ENCODE assay signal across 8 cellular contexts in the genomic region with DNA sequence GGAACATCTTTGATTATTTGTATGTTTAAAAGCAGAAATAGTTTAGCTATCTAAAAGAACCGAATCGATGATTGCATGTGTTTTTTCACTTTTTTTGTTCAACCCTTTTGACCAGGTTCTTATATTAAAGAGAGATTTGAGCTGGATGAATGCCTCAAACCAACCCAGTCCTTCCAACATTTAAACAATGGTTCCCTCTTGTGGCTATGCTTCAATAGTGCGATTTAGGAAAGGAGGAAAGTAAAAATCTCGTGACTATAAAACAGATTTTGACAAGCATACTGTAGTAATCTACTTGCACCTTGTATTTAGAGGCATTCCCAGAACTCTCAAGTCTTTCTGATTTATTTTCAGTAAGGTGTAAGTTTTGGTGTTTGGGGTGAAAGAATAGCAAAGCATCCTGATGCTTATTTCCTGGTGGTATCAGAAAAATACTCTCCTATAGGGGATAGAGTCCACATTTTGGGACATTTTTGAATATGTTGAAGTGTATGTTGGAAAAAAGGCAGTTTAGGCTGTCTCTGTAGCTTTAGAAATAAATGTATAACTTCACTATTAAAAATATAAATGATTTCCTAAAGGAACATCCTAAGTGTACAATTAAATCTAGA.
DNase-seq lines count a peak whose midpoint lies in the region; ATAC-seq and TF ChIP-seq lines count a peak whose summit lies in the region.

No MANE protein-coding gene starts in this region.

- H3K36me3 Mint-ChIP-seq in activated naive CD4-positive, alpha-beta T cell treated with anti-CD3 and anti-CD28 coated beads, Interleukin-2, amount 50 U/mL, for 24 hours, result no peaks in the 10 kb centered on the region
- H3K36me3 Mint-ChIP-seq in activated CD8-positive, alpha-beta T cell treated with anti-CD3 and anti-CD28 coated beads for 36 hours (ENCODE audit: low read depth), result no peaks in the 10 kb centered on the region

- peaks cover 22% of the 10 kb centered on the region for H3K4me1 Mint-ChIP-seq in activated naive CD4-positive, alpha-beta T cell treated with anti-CD3 and anti-CD28 coated beads, Interleukin-2, amount 50 U/mL, for 24 hours
- peaks cover 18% of the 10 kb centered on the region for H3K4me1 Mint-ChIP-seq in activated CD8-positive, alpha-beta T cell treated with anti-CD3 and anti-CD28 coated beads for 36 hours (ENCODE audit: low read depth)

- DNase-seq in activated naive CD4-positive, alpha-beta T cell treated with Interleukin-2 at 50 U/mL for 16 hours, result no peak
- DNase-seq in NCI-H2029 (lab: John Stamatoyannopoulos, UW) (peak; percentile 67), iPS-NIHi7 (ENCODE audit: extremely low spot score) (peak; percentile 42), transverse colon (no peak), GM19240 (ENCODE audit: insufficient read length, low spot score) (no peak)
- DNase-seq in activated CD8-positive, alpha-beta T cell treated with anti-CD3 and anti-CD28 coated beads for 36 hours, result no peak

- no peak overlapping the region for H3K4me3 ChIP-seq in transverse colon

- no peaks in the 10 kb centered on the region for H3K27me3 ChIP-seq in transverse colon

- H3K4me1 ChIP-seq in transverse colon, result no peaks in the 10 kb centered on the region

- H3K9me3 Mint-ChIP-seq in activated naive CD4-positive, alpha-beta T cell treated with anti-CD3 and anti-CD28 coated beads, Interleukin-2, amount 50 U/mL, for 24 hours, result no peaks in the 10 kb centered on the region
- no peaks in the 10 kb centered on the region for H3K9me3 Mint-ChIP-seq in activated CD8-positive, alpha-beta T cell treated with anti-CD3 and anti-CD28 coated beads for 36 hours

- no peak for TF ChIP-seq POLR2A in transverse colon (IDR thresholded peaks at IDR 0.05)

- peak; percentile 78 for TF ChIP-seq CTCF in activated CD8-positive, alpha-beta T cell treated with anti-CD3 and anti-CD28 coated beads for 36 hours (IDR thresholded peaks at IDR 0.05)
- TF ChIP-seq CTCF in transverse colon (IDR thresholded peaks at IDR 0.05), result peak in 3 of 5 experiments; percentile 39 to 47 (median 42)

- POLR2A ChIA-PET in activated CD8-positive, alpha-beta T cell treated with anti-CD3 and anti-CD28 coated beads for 36 hours (lab: Charles Lee), result interaction anchor here (0.6 to 1.1 kb wide), 3 partner anchors 252 to 597 kb away, joined by 3 to 4 read pairs (median 3); no protein-coding TSS in a partner anchor

- no peaks in the 10 kb centered on the region for H3K36me3 ChIP-seq in transverse colon

- ATAC-seq in activated CD8-positive, alpha-beta T cell treated with anti-CD3 and anti-CD28 coated beads for 36 hours, result peak; percentile 72
- no peak for ATAC-seq in HG03159 (IDR thresholded peaks at IDR 0.05; ENCODE audit: unreplicated experiment)

- CTCF ChIA-PET in activated CD8-positive, alpha-beta T cell treated with anti-CD3 and anti-CD28 coated beads for 36 hours (lab: Charles Lee), result interaction anchor here (0.6 to 2.8 kb wide), 34 partner anchors 9 to 1147 kb away, joined by 3 to 35 read pairs (median 4); no protein-coding TSS in a partner anchor

- peak overlapping the region; percentile 73 for H3K4me3 Mint-ChIP-seq in activated naive CD4-positive, alpha-beta T cell treated with anti-CD3 and anti-CD28 coated beads, Interleukin-2, amount 50 U/mL, for 24 hours
- peak overlapping the region; percentile 58 for H3K4me3 Mint-ChIP-seq in activated CD8-positive, alpha-beta T cell treated with anti-CD3 and anti-CD28 coated beads for 36 hours

- in situ Hi-C loops in transverse colon (cut with MboI; ENCODE audit: low pct_ligation_motif_present in 1 of 4, low pct_unique_long_range_greater_than_20kb in 1 of 4, low sequenced_read_pairs in 3 of 4), result no loop called here

- H3K9me3 ChIP-seq in transverse colon, result no peaks in the 10 kb centered on the region

- intact Hi-C loops in activated CD8-positive, alpha-beta T cell treated with anti-CD3 and anti-CD28 coated beads for 36 hours (cut with micrococcal nuclease), result loop anchor here (2.0 to 5.0 kb wide), 2 partner anchors 142 to 231 kb away; no protein-coding TSS in a partner anchor
- intact Hi-C loops in transverse colon (cut with DNase I; ENCODE audit: low total_unique reads), result no loop called here

- no peak overlapping the region for H3K27ac ChIP-seq in transverse colon

- H3K27ac Mint-ChIP-seq in activated naive CD4-positive, alpha-beta T cell treated with anti-CD3 and anti-CD28 coated beads, Interleukin-2, amount 50 U/mL, for 24 hours, result no peak overlapping the region
- H3K27ac Mint-ChIP-seq in activated CD8-positive, alpha-beta T cell treated with anti-CD3 and anti-CD28 coated beads for 36 hours, result no peak overlapping the region

- H3K27me3 Mint-ChIP-seq in activated naive CD4-positive, alpha-beta T cell treated with anti-CD3 and anti-CD28 coated beads, Interleukin-2, amount 50 U/mL, for 24 hours, result peaks cover 17% of the 10 kb centered on the region
- peaks cover 16% of the 10 kb centered on the region for H3K27me3 Mint-ChIP-seq in activated CD8-positive, alpha-beta T cell treated with anti-CD3 and anti-CD28 coated beads for 36 hours

- WGBS in transverse colon (ENCODE audit: low coverage in 1 of 2), 2 donors, result 0 to 6% methylated on average over 2 to 4 of the region's 4 CpGs

- no peak for TF ChIP-seq EP300 in transverse colon (IDR thresholded peaks at IDR 0.05; ENCODE audit: low read depth)

Comparison
In these comparisons a context has a peak if more than half of its experiments do, and no peak if none do; other contexts are left out.
1. DNase-seq: peak in NCI-H2029 (single experiment) and iPS-NIHi7 (single experiment); none in activated naive CD4-positive, alpha-beta T cell treated with Interleukin-2 at 50 U/mL for 16 hours (single experiment), activated CD8-positive, alpha-beta T cell treated with anti-CD3 and anti-CD28 coated beads for 36 hours (single experiment), transverse colon (single experiment) and GM19240 (single experiment).